Comparison of ENCODE assay signal across 8 cellular contexts in the genomic region with DNA sequence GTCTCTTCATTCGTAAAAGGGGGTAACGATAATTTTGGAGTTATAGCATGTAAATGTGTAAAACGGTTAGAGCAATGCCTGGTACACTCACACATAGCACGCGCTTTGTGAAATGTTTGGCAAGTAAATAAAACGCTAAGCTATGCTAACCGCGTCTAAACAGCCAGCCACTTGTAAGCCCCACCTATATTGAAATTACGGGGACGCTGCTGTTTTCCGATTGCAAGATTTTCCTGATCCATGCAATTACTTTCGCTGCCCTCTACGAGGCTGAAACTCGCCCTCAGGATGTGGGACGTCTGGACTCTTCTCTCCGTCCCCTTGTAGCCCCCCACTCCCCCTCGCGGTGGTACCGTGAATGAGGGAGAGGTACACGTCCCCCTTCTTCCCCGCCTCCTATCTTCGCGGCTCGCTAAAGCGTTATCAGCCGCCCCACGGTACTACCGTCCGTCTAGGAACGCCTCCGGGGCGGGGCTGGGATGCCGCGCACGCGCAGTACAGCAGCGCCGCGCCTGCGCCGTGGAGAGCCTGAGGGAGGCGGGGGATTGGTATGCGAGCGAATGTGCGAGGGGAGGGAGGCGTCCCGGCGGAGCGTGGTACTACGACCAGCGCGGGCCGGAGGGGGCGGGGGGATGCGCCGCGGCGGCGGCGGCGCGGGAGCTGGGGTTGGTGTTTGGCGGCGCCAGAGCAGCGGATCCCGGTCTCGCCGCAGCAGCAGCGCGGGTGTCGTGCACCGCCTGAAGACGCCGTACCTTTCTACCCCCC. TPM values are rescaled to one million over a fixed set of nuclear protein-coding genes. Genes with fewer than 3 reads are reported as not detected.
DNase-seq lines count a peak whose midpoint lies in the region; ATAC-seq and TF ChIP-seq lines count a peak whose summit lies in the region.

TSS of gene STIM2 (plus strand) at position 685 of the 765 bp plus-strand sequence.

- H3K4me3 Mint-ChIP-seq in activated CD4-positive, alpha-beta T cell treated with anti-CD3 and anti-CD28 coated beads for 36 hours: peak within 1 kb of the TSS; percentile 91

- H3K4me1 Mint-ChIP-seq in activated CD4-positive, alpha-beta T cell treated with anti-CD3 and anti-CD28 coated beads for 36 hours: peaks cover 51% of the 10 kb centered on the region

- no peaks in the 10 kb centered on the region for H3K36me3 ChIP-seq in BJ (ENCODE audit: control insufficient read depth, insufficient read depth, low read length)

- H3K27me3 ChIP-seq in BJ (ENCODE audit: control insufficient read depth, insufficient read depth, low read length): no peaks in the 10 kb centered on the region

- no peaks in the 10 kb centered on the region for H3K36me3 Mint-ChIP-seq in activated CD4-positive, alpha-beta T cell treated with anti-CD3 and anti-CD28 coated beads for 36 hours (ENCODE audit: low read depth)

- no peaks in the 10 kb centered on the region for H3K27me3 Mint-ChIP-seq in activated CD4-positive, alpha-beta T cell treated with anti-CD3 and anti-CD28 coated beads for 36 hours

- DNase-seq in BJ (ENCODE audit: low read depth): peak; percentile 74
- peak; percentile 68 for DNase-seq in GM19238 (ENCODE audit: insufficient read length, low spot score)
- peak; percentile 97 to 98 for DNase-seq in NCI-H524 (lab: John Stamatoyannopoulos, UW)
- peak; percentile 98 for DNase-seq in activated CD4-positive, alpha-beta T cell treated with anti-CD3 and anti-CD28 coated beads for 36 hours
- peak; percentile 98 for DNase-seq in choroid plexus epithelial cell (ENCODE audit: low read depth)
- DNase-seq in kidney glomerular epithelial cell (lab: John Stamatoyannopoulos, UW): peak; percentile 88
- peak; percentile 96 to 97 for DNase-seq in stimulated activated CD4-positive, alpha-beta T cell treated with anti-CD3 and anti-CD28 coated beads, Interleukin-1b, Interleukin-23, amount 100 ng/mL, for 1 hour (ENCODE audit: low read depth in 2 of 2)

- POLR2A ChIA-PET in BJ (lab: Charles Lee): interaction anchor here (0.6 to 0.7 kb wide), 3 partner anchors 138 to 178 kb away, joined by 4 to 27 read pairs (median 5); no protein-coding TSS in a partner anchor
- POLR2A ChIA-PET in activated CD4-positive, alpha-beta T cell treated with anti-CD3 and anti-CD28 coated beads for 36 hours (lab: Charles Lee): interaction anchor here (0.6 to 2.8 kb wide), 6 partner anchors 13 to 133 kb away, joined by 3 to 22 read pairs (median 5); no protein-coding TSS in a partner anchor

- H3K9me3 Mint-ChIP-seq in activated CD4-positive, alpha-beta T cell treated with anti-CD3 and anti-CD28 coated beads for 36 hours (ENCODE audit: low read depth): no peaks in the 10 kb centered on the region

- TF ChIP-seq CTCF in BJ (IDR thresholded peaks at IDR 0.05; ENCODE audit: insufficient read depth, low read depth, low read length) (peak; percentile 52), choroid plexus epithelial cell (conservative IDR thresholded peaks at IDR 0.05; ENCODE audit: low read depth, low read length) (peak; percentile 50)

- ATAC-seq in HG03442 (IDR thresholded peaks at IDR 0.05; ENCODE audit: unreplicated experiment): peak; percentile 53
- peak; percentile 68 for ATAC-seq in activated CD4-positive, alpha-beta T cell treated with anti-CD3 and anti-CD28 coated beads for 36 hours

- peak within 1 kb of the TSS; percentile 80 for H3K4me3 ChIP-seq in BJ (ENCODE audit: low read depth, low read length)
- peak within 1 kb of the TSS; percentile 77 for H3K4me3 ChIP-seq in choroid plexus epithelial cell (ENCODE audit: low read depth, low read length)

- intact Hi-C loops in activated CD4-positive, alpha-beta T cell treated with anti-CD3 and anti-CD28 coated beads for 36 hours (cut with DNase I, micrococcal nuclease): loop anchor here (1.0 to 10.0 kb wide), 9 partner anchors 18 to 1626 kb away; partner anchors contain the start of genes PI4K2B (in 1 of the 2), RBPJ (in 1 of the 2), SMIM20 (in 1 of the 2) and ZCCHC4 (in 1 of the 2)

- H3K27ac Mint-ChIP-seq in activated CD4-positive, alpha-beta T cell treated with anti-CD3 and anti-CD28 coated beads for 36 hours: peak within 1 kb of the TSS; percentile 95

- CTCF ChIA-PET in BJ (lab: Yijun Ruan, JAX): interaction anchor here (1.1 to 1.4 kb wide), 5 partner anchors 8 to 150 kb away, joined by 3 to 5 read pairs (median 3); no protein-coding TSS in a partner anchor
- CTCF ChIA-PET in activated CD4-positive, alpha-beta T cell treated with anti-CD3 and anti-CD28 coated beads for 36 hours (lab: Charles Lee): interaction anchor here (0.6 to 2.9 kb wide), 7 partner anchors 9 to 1548 kb away, joined by 3 to 15 read pairs (median 4); partner anchors contain the start of gene ZCCHC4

RNA-seq across cellular contexts. Expression of gene STIM2, which starts in this region (rescaled TPM):
- polyA plus RNA-seq in BJ (2011; rRNA removed): 14.4 and 17.8 TPM in 2 replicates
- 13.5 and 16.7 TPM in 2 replicates for polyA minus RNA-seq in BJ (2011; rRNA and poly(A)+ RNA removed)
- total RNA-seq in activated CD4-positive, alpha-beta T cell treated with anti-CD3 and anti-CD28 coated beads for 36 hours: 10 to 100 TPM; 32.9 to 36.4 TPM

Comparison
In these comparisons a context has a peak if more than half of its experiments do, and no peak if none do; other contexts are left out.
1. Peak in every context shown above with its lines: DNase-seq, ATAC-seq and H3K4me3 ChIP-seq.